In genomic region chr15:74725845-74726773, GRCh38 we compare ENCODE assay signal across 9 cellular contexts. TPM values are rescaled to one million over a fixed set of nuclear protein-coding genes. Genes with fewer than 3 reads are reported as not detected.
DNase-seq lines count a peak whose midpoint lies in the region; ATAC-seq and TF ChIP-seq lines count a peak whose summit lies in the region.
"Had no signal": no experiment of that assay in that cellular context is flagged by ENCODE, and none has a peak within 500 bp of the region (broad histone marks: within the 10 kb centered on the region; RNA-seq: fewer than 3 reads in every experiment).

No MANE protein-coding gene starts in this region.

- DNase-seq in GM12864 (ENCODE audit: low read depth) = no peak
- peak; percentile 56 for DNase-seq in LoVo (ENCODE audit: low spot score)
- DNase-seq in activated CD4-positive, alpha-beta T cell treated with anti-CD3 and anti-CD28 coated beads, Interleukin-2, amount 50 U/mL, for 4 hours = peak; percentile 32
- peak; percentile 12 for DNase-seq in effector CD8-positive, alpha-beta T cell (lab: John Stamatoyannopoulos, UW)
- DNase-seq in stomach = peak; percentile 52
- no peak for DNase-seq in NCI-H1436 (lab: John Stamatoyannopoulos, UW)

- 1 to 4% (median 2%) methylated on average over 17 to 86 of the region's 86 CpGs for WGBS in stomach, 5 donors

- no peak for ATAC-seq in HG03175 (IDR thresholded peaks at IDR 0.05; ENCODE audit: unreplicated experiment)

- no peaks in the 10 kb centered on the region for H3K36me3 ChIP-seq in muscle layer of colon (ENCODE audit: insufficient read depth, low read length)
- no peaks in the 10 kb centered on the region for H3K36me3 ChIP-seq in stomach

- H3K27me3 ChIP-seq in muscle layer of colon (ENCODE audit: control insufficient read depth in 1 of 2, insufficient read depth in 2 of 2, low read length in 2 of 2) = peaks cover 3 to 23% of the 10 kb centered on the region in 2 donors
- H3K27me3 ChIP-seq in stomach = peaks cover 0 to 64% (median 13%) of the 10 kb centered on the region in 3 donors

- TF ChIP-seq EP300 in stomach (IDR thresholded peaks at IDR 0.05) = no peak

- TF ChIP-seq CTCF in GM12864 (IDR thresholded peaks at IDR 0.05; ENCODE audit: low read depth, low read length, missing control alignments) (no peak), stomach (IDR thresholded peaks at IDR 0.05) (no peak)

- intact Hi-C loops in stomach (cut with DNase I; ENCODE audit: low total_unique reads) = no loop called here

- no peak overlapping the region for H3K9ac ChIP-seq in muscle layer of colon (ENCODE audit: low read length)

- H3K4me3 ChIP-seq in GM12864 (ENCODE audit: low read depth, low read length) (peak overlapping the region; percentile 43), muscle layer of colon (ENCODE audit: low read depth in 1 of 2, low read length in 2 of 2) (peak overlapping the region; percentile 63 to 70), stomach (peak overlapping the region; percentile 59 to 74 (median 63))

- no peak for TF ChIP-seq POLR2A in stomach (IDR thresholded peaks at IDR 0.05)

- no peaks in the 10 kb centered on the region for H3K9me3 ChIP-seq in muscle layer of colon (ENCODE audit: low read length)
- H3K9me3 ChIP-seq in stomach = no peaks in the 10 kb centered on the region

- H3K27ac ChIP-seq in muscle layer of colon (ENCODE audit: low read depth, low read length) = no peak overlapping the region
- peak overlapping the region in 4 of 5 donors; percentile 15 to 61 (median 25) for H3K27ac ChIP-seq in stomach

- H3K4me1 ChIP-seq in muscle layer of colon (ENCODE audit: insufficient read depth, low read length) = peaks cover 7% of the 10 kb centered on the region
- H3K4me1 ChIP-seq in stomach = peaks cover 10 to 21% (median 18%) of the 10 kb centered on the region in 4 donors

RNA-seq across cellular contexts. Expression of gene CYP1A1, which starts 0.8 kb away (rescaled TPM):
- total RNA-seq in stomach = under 1 TPM in 3 of 5 donors, not detected in 2; 0.37 to 0.58 (median 0.43) TPM
- polyA plus RNA-seq in stomach = under 1 TPM in 1 of 3 donors, not detected in 2; 0.20 TPM

RNA-seq across cellular contexts. Expression of gene CYP1A2, which starts 22.5 kb away (rescaled TPM):
- total RNA-seq in stomach = not detected
- polyA plus RNA-seq in stomach = not detected
- total RNA-seq: glomerular endothelial cell had no signal

RNA-seq across cellular contexts. Expression of gene EDC3, which starts 30.3 kb away (rescaled TPM):
- total RNA-seq in stomach = 10 to 100 TPM; 12.1 to 42.6 (median 17.4) TPM
- polyA plus RNA-seq in stomach = 10 to 100 TPM in 2 of 3 donors, 1 to 10 TPM in 1; 8.8 to 10.5 (median 10.2) TPM

RNA-seq across cellular contexts. Expression of gene CSK, which starts 55.8 kb away (rescaled TPM):
- total RNA-seq in stomach = 10 to 100 TPM; 15.2 to 61.0 (median 20.7) TPM
- 10 to 100 TPM; 21.8 to 33.4 (median 26.2) TPM for polyA plus RNA-seq in stomach

Comparison
In these comparisons a context has a peak if more than half of its experiments do, and no peak if none do; other contexts are left out.
1. DNase-seq: peak in LoVo (single experiment), activated CD4-positive, alpha-beta T cell treated with anti-CD3 and anti-CD28 coated beads, Interleukin-2, amount 50 U/mL, for 4 hours (2 of 2), effector CD8-positive, alpha-beta T cell (single experiment) and stomach (single experiment); none in GM12864 (single experiment) and NCI-H1436 (single experiment).
2. Peak in every context shown above with its lines, with median percentiles within 50 percentile points of each other: H3K4me3 ChIP-seq.